In the genomic region with DNA sequence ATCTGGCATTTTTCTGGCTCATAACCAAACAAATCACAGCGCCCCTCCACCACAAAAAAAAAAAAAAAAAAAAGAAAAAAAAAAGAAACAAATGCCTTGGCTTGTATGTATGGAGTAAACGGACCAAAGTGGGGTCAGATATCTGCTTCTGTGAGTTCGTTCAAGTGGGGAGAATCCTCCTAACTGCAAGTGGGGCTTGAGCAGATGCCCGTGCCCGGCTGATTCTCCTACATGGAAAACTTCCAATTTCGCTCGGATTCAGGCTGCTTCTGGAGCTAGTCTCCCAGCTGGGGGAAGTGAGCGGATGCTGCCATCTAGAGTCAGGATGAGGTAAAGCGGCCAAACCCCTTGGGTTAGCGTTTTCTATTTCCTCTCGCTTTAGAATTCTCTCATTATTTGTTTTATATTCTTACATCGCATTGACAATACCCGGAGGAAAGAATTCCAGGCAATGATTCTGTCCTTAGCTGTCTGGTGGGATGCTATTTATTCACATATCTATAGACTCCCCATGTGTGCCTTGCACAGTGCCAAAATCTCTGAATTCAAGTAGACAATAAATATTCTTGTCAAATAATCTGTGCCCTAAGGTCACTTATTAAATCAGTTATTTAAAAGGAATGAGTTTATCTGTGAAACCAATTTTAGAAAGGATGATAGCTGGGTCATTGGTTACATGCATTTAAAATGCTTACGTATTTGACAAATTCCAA, we compare ENCODE assay signal across 8 cellular contexts.
DNase-seq lines count a peak whose midpoint lies in the region; ATAC-seq lines count a peak whose summit lies in the region.

No MANE protein-coding gene starts in this region.

- DNase-seq in ELR (ENCODE audit: low read depth), result peak; percentile 79
- DNase-seq in H4 (ENCODE audit: low spot score), result peak; percentile 83
- peak; percentile 76 for DNase-seq in LoVo (ENCODE audit: low spot score)
- peak; percentile 82 for DNase-seq in SK-MEL-5 (ENCODE audit: low read depth, low spot score)
- DNase-seq in activated naive CD4-positive, alpha-beta T cell treated with anti-CD3 and anti-CD28 coated beads, Interleukin-2, amount 50 U/mL, for 72 hours (ENCODE audit: low spot score in 2 of 2), result peak in 1 of 2 donors; percentile 68
- DNase-seq in Right ventricle myocardium superior, result peak; percentile 72
- DNase-seq in trophoblast cell, result peak; percentile 56 to 94
- peak; percentile 85 for DNase-seq in ureter (ENCODE audit: low spot score)

- H3K27ac ChIP-seq in trophoblast cell (ENCODE audit: low read depth, low read length), result no peak overlapping the region

- in situ Hi-C loops in SK-MEL-5 (cut with HindIII; ENCODE audit: low pct_unique_long_range_greater_than_20kb, low sequenced_read_pairs), result no loop called here

- H3K18ac ChIP-seq in trophoblast cell (ENCODE audit: low read length), result no peak overlapping the region

- no peaks in the 10 kb centered on the region for H3K9me3 Mint-ChIP-seq in activated naive CD4-positive, alpha-beta T cell treated with anti-CD3 and anti-CD28 coated beads, Interleukin-2, amount 50 U/mL, for 72 hours

- no peak overlapping the region for H2AK5ac ChIP-seq in trophoblast cell (ENCODE audit: low read length)

- H2BK120ac ChIP-seq in trophoblast cell (ENCODE audit: insufficient read depth, low read length, poor library complexity), result no peak overlapping the region

- no peak overlapping the region for H3K27ac Mint-ChIP-seq in activated naive CD4-positive, alpha-beta T cell treated with anti-CD3 and anti-CD28 coated beads, Interleukin-2, amount 50 U/mL, for 72 hours

- H2BK12ac ChIP-seq in trophoblast cell (ENCODE audit: low read length), result no peak overlapping the region

- H2BK5ac ChIP-seq in trophoblast cell (ENCODE audit: low read depth, low read length, poor library complexity), result no peak overlapping the region

- no peak overlapping the region for H4K91ac ChIP-seq in trophoblast cell (ENCODE audit: low read depth, low read length)

- intact Hi-C loops in Right ventricle myocardium superior (cut with DNase I), result loop anchor here (5.0 kb wide), 1 partner anchor 475 kb away; no protein-coding TSS in a partner anchor

- no peak overlapping the region for H3K4me3 ChIP-seq in trophoblast cell (ENCODE audit: low read depth, low read length)

- peaks cover 7 to 13% of the 10 kb centered on the region in 2 experiments for H3K4me1 ChIP-seq in trophoblast cell (ENCODE audit: control insufficient read depth in 1 of 2, insufficient read depth in 2 of 2, low read length in 2 of 2)

- no CpG with 5 or more reads among the region's 14 CpGs for WGBS in trophoblast cell (ENCODE audit: extremely low coverage, insufficient coverage, insufficient read length)

- H3K36me3 ChIP-seq in trophoblast cell (ENCODE audit: control insufficient read depth in 1 of 2, insufficient read depth in 2 of 2, low read length in 2 of 2), result no peaks in the 10 kb centered on the region

- H3K79me1 ChIP-seq in trophoblast cell (ENCODE audit: low read length), result peaks cover 8% of the 10 kb centered on the region

- no peak overlapping the region for H2AFZ ChIP-seq in trophoblast cell (ENCODE audit: insufficient read depth, low read length, poor library complexity)

- no peak overlapping the region for H3K4ac ChIP-seq in trophoblast cell (ENCODE audit: low read depth, low read length)

- no peak overlapping the region for H4K12ac ChIP-seq in trophoblast cell (ENCODE audit: low read depth, low read length)

- peak; percentile 61 to 68 for ATAC-seq in activated naive CD4-positive, alpha-beta T cell treated with anti-CD3 and anti-CD28 coated beads, Interleukin-2, amount 50 U/mL, for 72 hours
- ATAC-seq in Right ventricle myocardium superior (ENCODE audit: poor library complexity), result peak; percentile 90

- H3K27me3 ChIP-seq in trophoblast cell (ENCODE audit: insufficient read depth, low read length), result no peaks in the 10 kb centered on the region

- no peak overlapping the region for H3K23ac ChIP-seq in trophoblast cell (ENCODE audit: low read length)

- H3K9me3 ChIP-seq in trophoblast cell (ENCODE audit: insufficient read depth, low read depth, low read length), result no peaks in the 10 kb centered on the region

- H3K4me2 ChIP-seq in trophoblast cell (ENCODE audit: low read length), result peak overlapping the region; percentile 72

- no peak overlapping the region for H3K14ac ChIP-seq in trophoblast cell (ENCODE audit: low read length)

- no peaks in the 10 kb centered on the region for H3K79me2 ChIP-seq in trophoblast cell (ENCODE audit: control insufficient read depth, insufficient read depth, low read length, poor library complexity)

- H3K9ac ChIP-seq in trophoblast cell (ENCODE audit: low read length), result no peak overlapping the region

- H3K36me3 Mint-ChIP-seq in activated naive CD4-positive, alpha-beta T cell treated with anti-CD3 and anti-CD28 coated beads, Interleukin-2, amount 50 U/mL, for 72 hours, result no peaks in the 10 kb centered on the region

- H4K8ac ChIP-seq in trophoblast cell (ENCODE audit: low read depth, low read length), result no peak overlapping the region
